ENCODE assay signal across 19 cellular contexts in genomic region chr10:27730041-27730440, GRCh38. TPM values are rescaled to one million over a fixed set of nuclear protein-coding genes. Genes with fewer than 3 reads are reported as not detected.
A peak's percentile ranks its signal among the peaks of the same experiment; 100 is the strongest.
DNase-seq lines count a peak whose midpoint lies in the region; FAIRE-seq and TF ChIP-seq lines count a peak whose summit lies in the region.
"Had no signal": no experiment of that assay in that cellular context is flagged by ENCODE, and none has a peak within 500 bp of the region (broad histone marks: within the 10 kb centered on the region; RNA-seq: fewer than 3 reads in every experiment).

No MANE protein-coding gene starts in this region.

- H3K9me3 ChIP-seq in HEK293 (ENCODE audit: control insufficient read depth, insufficient read depth, low read depth, low read length) (no peaks in the 10 kb centered on the region), SK-N-MC (ENCODE audit: low read depth, low read length) (no peaks in the 10 kb centered on the region), spleen (no peaks in the 10 kb centered on the region)
- H3K9me3 ChIP-seq: Caco-2, HAP-1 had no signal

- H3K4me1 ChIP-seq in HEK293 (ENCODE audit: control insufficient read depth, insufficient read depth, low read length), result no peaks in the 10 kb centered on the region
- H3K4me1 ChIP-seq in spleen, result no peaks in the 10 kb centered on the region
- H3K4me1 ChIP-seq: Caco-2 had no signal

- POLR2A ChIA-PET in HEK293 (lab: Yijun Ruan, JAX), result no interaction called here

- intact Hi-C loops in spleen (cut with DNase I; ENCODE audit: low total_unique reads), result no loop called here

- no peak for TF ChIP-seq POLR2A in spleen (IDR thresholded peaks at IDR 0.05)

- H3K4me3 ChIP-seq in HEK293 (ENCODE audit: low read depth, low read length), result no peak overlapping the region
- H3K4me3 ChIP-seq in SK-N-MC, result no peak overlapping the region
- H3K4me3 ChIP-seq in spleen, result no peak overlapping the region
- H3K4me3 ChIP-seq: HAP-1 had no signal

- no peak overlapping the region for H3K27ac ChIP-seq in HEK293 (ENCODE audit: extremely low read depth, low read depth, low read length)
- 0 out of 2 replicates have a peak overlapping the region, but pooled peaks have one; percentile 36 for H3K27ac ChIP-seq in SK-N-MC
- H3K27ac ChIP-seq in spleen, result no peak overlapping the region
- H3K27ac ChIP-seq: C4-2B had no signal

- H3K9ac ChIP-seq in SK-N-MC (ENCODE audit: insufficient read length), result no peak overlapping the region

- DNase-seq in NCI-H1417 (lab: John Stamatoyannopoulos, UW) (peak in 2 of 3 experiments; percentile 9 to 52), NCI-H1417 treated with DMSO at 0.1 percent for 48 hours (lab: John Stamatoyannopoulos, UW) (no peak), SK-N-MC (ENCODE audit: low read depth, low spot score) (no peak), frontal cortex (ENCODE audit: low spot score in 2 of 2) (no peak), C1 segment of cervical spinal cord (lab: John Stamatoyannopoulos, UW) (no peak), spleen (no peak)
- DNase-seq: Caco-2; CD4-positive, CD25-positive, alpha-beta regulatory T cell; CD8-positive, alpha-beta T cell; DMS153; DMS79 treated with DMSO at 0.1 percent for 48 hours; GF-D8; GOT3 had no signal

- FAIRE-seq in frontal cortex (lab: Jason Lieb, UNC), result peak; percentile 6
- FAIRE-seq: GM12891, H54 had no signal

- CTCF ChIA-PET in HEK293 (lab: Yijun Ruan, JAX), result interaction anchor here (0.8 kb wide), 1 partner anchor 9 kb away, joined by 3 read pairs; no protein-coding TSS in a partner anchor

- H3K36me3 ChIP-seq in HEK293 (ENCODE audit: control insufficient read depth in 2 of 2, insufficient read depth in 1 of 2, low read length in 2 of 2) (peaks cover 12 to 24% of the 10 kb centered on the region in 2 experiments), SK-N-MC (ENCODE audit: insufficient read depth, low read length) (no peaks in the 10 kb centered on the region), spleen (no peaks in the 10 kb centered on the region)
- H3K36me3 ChIP-seq: HAP-1 had no signal

- peaks cover 0 to 10% (median 0%) of the 10 kb centered on the region in 7 donors for H3K27me3 ChIP-seq in spleen (replicated peaks in 1 of 7)

- TF ChIP-seq CTCF in HEK293 (tag by site-specific recombination; IDR thresholded peaks at IDR 0.05), result no peak
- TF ChIP-seq CTCF in spleen (IDR thresholded peaks at IDR 0.05 in 8 of 11, conservative IDR thresholded peaks at IDR 0.05 in 3 of 11), result no peak

- WGBS in spleen, 5 donors, result 92 to 100% (median 98%) methylated on average over 1 of the region's 1 CpG

TF ChIP-seq in HEK293, 187 proteins besides CTCF, POLR2A, EP300 and RAD21:
- no peak for TF ChIP-seq ZBTB7A (tag by site-specific recombination; IDR thresholded peaks at IDR 0.05; ENCODE audit: low read depth)
- TF ChIP-seq ZSCAN16 (tag by site-specific recombination; IDR thresholded peaks at IDR 0.05), result peak; percentile 52; the same call in 1 of the 2 replicates
TF ChIP-seq in HEK293: peak in this region for 1.

RNA-seq across cellular contexts. Expression of gene MKX, which starts 15.6 kb away (rescaled TPM):
- total RNA-seq in frontal cortex (1.6 TPM), spleen (under 1 TPM in 4 of 7 donors, not detected in 3; 0.16 to 0.34 (median 0.19) TPM)
- under 1 TPM; 0.07 to 0.14 (median 0.10) TPM for polyA plus RNA-seq in spleen
- total RNA-seq: CD4-positive, CD25-positive, alpha-beta regulatory T cell; CD8-positive, alpha-beta T cell; G401 had no signal
- polyA plus RNA-seq: CD4-positive, CD25-positive, alpha-beta regulatory T cell had no signal

Comparison
In these comparisons a context has a peak if more than half of its experiments do, and no peak if none do; other contexts are left out.
1. DNase-seq: peak in NCI-H1417 (2 of 3); none in NCI-H1417 treated with DMSO at 0.1 percent for 48 hours (single experiment), SK-N-MC (single experiment), frontal cortex (0 of 2), C1 segment of cervical spinal cord (0 of 14) and spleen (single experiment).